Comparison of ENCODE assay signal across 8 cellular contexts in genomic region chr7:99393363-99394187, GRCh38. TPM values are rescaled to one million over a fixed set of nuclear protein-coding genes. Genes with fewer than 3 reads are reported as not detected.
DNase-seq lines count a peak whose midpoint lies in the region; ATAC-seq and TF ChIP-seq lines count a peak whose summit lies in the region.

No MANE protein-coding gene starts in this region.

- intact Hi-C loops in body of pancreas (cut with DNase I) (no loop called here), lower leg skin (cut with DNase I; ENCODE audit: low total_unique reads) (no loop called here), upper lobe of right lung (cut with DNase I) (no loop called here)

- H3K9me3 ChIP-seq in body of pancreas (no peaks in the 10 kb centered on the region), upper lobe of right lung (no peaks in the 10 kb centered on the region)

- peaks cover 0 to 11% of the 10 kb centered on the region in 2 donors for H3K36me3 ChIP-seq in body of pancreas (replicated peaks in 1 of 2; ENCODE audit: insufficient read depth in 1 of 2, low read depth in 2 of 2)
- peaks cover 89% of the 10 kb centered on the region for H3K36me3 ChIP-seq in upper lobe of right lung

- peak; percentile 59 for ATAC-seq in body of pancreas
- peak; percentile 48 for ATAC-seq in upper lobe of right lung
- ATAC-seq in GM19452 (IDR thresholded peaks at IDR 0.05; ENCODE audit: unreplicated experiment), result no peak

- H3K27me3 ChIP-seq in body of pancreas, result no peaks in the 10 kb centered on the region
- no peaks in the 10 kb centered on the region for H3K27me3 ChIP-seq in upper lobe of right lung

- H3K4me1 ChIP-seq in body of pancreas (peaks cover 17% of the 10 kb centered on the region), upper lobe of right lung (peaks cover 12% of the 10 kb centered on the region)

- H3K27ac ChIP-seq in body of pancreas, result peak overlapping the region; percentile 41 to 84 (median 80)
- peak overlapping the region; percentile 70 for H3K27ac ChIP-seq in upper lobe of right lung

- TF ChIP-seq POLR2A in body of pancreas (IDR thresholded peaks at IDR 0.05), result peak in 1 of 3 donors; percentile 2
- TF ChIP-seq POLR2A in lower leg skin (IDR thresholded peaks at IDR 0.05), result no peak

- H3K4me3 ChIP-seq in body of pancreas, result peak overlapping the region; percentile 30 to 31
- H3K4me3 ChIP-seq in lower leg skin (ENCODE audit: low read depth, poor library complexity, severe bottlenecking), result peak overlapping the region; percentile 15
- peak overlapping the region; percentile 50 for H3K4me3 ChIP-seq in upper lobe of right lung

- TF ChIP-seq CTCF in body of pancreas (IDR thresholded peaks at IDR 0.05) (no peak), lower leg skin (IDR thresholded peaks at IDR 0.05) (no peak), upper lobe of right lung (IDR thresholded peaks at IDR 0.05) (no peak)

- WGBS in body of pancreas, 2 donors, result 27 to 37% methylated on average over 13 to 30 of the region's 30 CpGs
- WGBS in lower leg skin, 2 donors, result 49 to 53% methylated on average over 24 to 29 of the region's 30 CpGs

- DNase-seq in COR-L47 (lab: John Stamatoyannopoulos, UW) (peak; percentile 54), NCI-H1105 treated with DMSO at 0.1 percent for 48 hours (lab: John Stamatoyannopoulos, UW) (peak; percentile 88), body of pancreas (peak in 1 of 4 donors; percentile 55), lower leg skin (ENCODE audit: low spot score in 2 of 2) (peak in 1 of 2 donors; percentile 90), upper lobe of right lung (no peak), NCI-H1694 (lab: John Stamatoyannopoulos, UW) (no peak), AG08395 (ENCODE audit: low spot score) (no peak)

RNA-seq across cellular contexts. Expression of gene PDAP1, which starts 14.8 kb away (rescaled TPM):
- total RNA-seq in body of pancreas (10 to 100 TPM; 22.7 to 52.4 TPM), lower leg skin (10 to 100 TPM; 64.8 to 81.8 (median 73.9) TPM), upper lobe of right lung (76.4 TPM)

RNA-seq across cellular contexts. Expression of gene BUD31, which starts 15.2 kb away (rescaled TPM):
- total RNA-seq in body of pancreas, result 10 to 100 TPM; 29.6 to 31.6 TPM
- 10 to 100 TPM; 48.2 to 71.0 (median 58.5) TPM for total RNA-seq in lower leg skin
- total RNA-seq in upper lobe of right lung, result 72.0 TPM

RNA-seq across cellular contexts. Expression of gene ARPC1B, which starts 19.0 kb away (rescaled TPM):
- 100 to 1,000 TPM in 1 of 2 donors, 10 to 100 TPM in 1; 60.0 to 131 TPM for total RNA-seq in body of pancreas
- total RNA-seq in lower leg skin, result 10 to 100 TPM; 51.4 to 83.1 (median 54.3) TPM
- 219 TPM for total RNA-seq in upper lobe of right lung

RNA-seq across cellular contexts. Expression of gene PTCD1, which starts 45.0 kb away (rescaled TPM):
- total RNA-seq in body of pancreas, result 1 to 10 TPM; 1.6 to 3.4 TPM
- total RNA-seq in lower leg skin, result 10 to 100 TPM in 1 of 4 donors, 1 to 10 TPM in 3; 8.5 to 14.2 (median 9.5) TPM
- 7.5 TPM for total RNA-seq in upper lobe of right lung

RNA-seq across cellular contexts. Expression of gene CPSF4, which starts 45.2 kb away (rescaled TPM):
- total RNA-seq in body of pancreas, result 10 to 100 TPM; 24.4 to 31.1 TPM
- 10 to 100 TPM; 23.7 to 41.6 (median 28.3) TPM for total RNA-seq in lower leg skin
- 26.9 TPM for total RNA-seq in upper lobe of right lung

Comparison
In these comparisons a context has a peak if more than half of its experiments do, and no peak if none do; other contexts are left out.
1. DNase-seq: peak in COR-L47 (single experiment) and NCI-H1105 treated with DMSO at 0.1 percent for 48 hours (single experiment); none in upper lobe of right lung (single experiment), NCI-H1694 (single experiment) and AG08395 (single experiment).
2. Peak in every context shown above with its lines, with median percentiles within 50 percentile points of each other: H3K4me3 ChIP-seq.